Comparison of ENCODE assay signal across 26 cellular contexts in genomic region chr2:234187646-234188174, GRCh38.
"Had no signal": no experiment of that assay in that cellular context is flagged by ENCODE, and none has a peak within 500 bp of the region (broad histone marks: within the 10 kb centered on the region; RNA-seq: fewer than 3 reads in every experiment).

No MANE protein-coding gene starts in this region.

- ATAC-seq: activated CD8-positive, alpha-beta T cell treated with anti-CD3 and anti-CD28 coated beads, Interleukin-2, amount 10 ng/mL, durations not matched to agents 7 days and 5 days; activated naive CD4-positive, alpha-beta T cell treated with anti-CD3 and anti-CD28 coated beads, Interleukin-2, amount 50 U/mL, for 72 hours; activated T-cell treated with anti-CD3 and anti-CD28 coated beads, Interleukin-2, amount 50 U/mL, for 4 hours had no signal

- H3K27ac ChIP-seq: adrenal gland had no signal

- H3K4me3 ChIP-seq: adrenal gland had no signal

- H3K9me3 ChIP-seq: adrenal gland had no signal

- H3K4me1 ChIP-seq: adrenal gland had no signal

- DNase-seq: activated CD4-positive, alpha-beta T cell treated with anti-CD3 and anti-CD28 coated beads, Interleukin-2, amount 10 ng/mL, durations not matched to agents 24 days and 14 days; activated CD4-positive, alpha-beta T cell treated with anti-CD3 and anti-CD28 coated beads, Interleukin-2, amount 50 U/mL, for 48 hours; activated CD8-positive, alpha-beta memory T cell treated with anti-CD3 and anti-CD28 coated beads, Interleukin-2, amount 50 U/mL, for 4 hours; activated CD8-positive, alpha-beta T cell treated with anti-CD3 and anti-CD28 coated beads, Interleukin-2, amount 10 ng/mL, durations not matched to agents 7 days and 5 days; activated gamma-delta T cell treated with Interleukin-2 at 50 U/mL for 16 hours; activated naive CD4-positive, alpha-beta T cell treated with anti-CD3 and anti-CD28 coated beads for 36 hours; activated T-cell treated with anti-CD3 and anti-CD28 coated beads for 4 hours; activated T-cell treated with anti-CD3 and anti-CD28 coated beads, Interleukin-2, amount 50 U/mL, for 4 hours; adrenal gland; caudate nucleus; cerebellar nuclear complex; KG1; MM.1S; MV-4-11; NCI-H1092 treated with DMSO at 0.1 percent for 48 hours; NCI-H146; NCI-H187; NCI-H2029 treated with DMSO at 0.1 percent for 48 hours; NCI-H2107; NCI-H226; NCI-H446 treated with DMSO at 0.1 percent for 48 hours; NCI-H524; NCI-H69; NCI-H82; Right ventricle myocardium superior had no signal

- H3K27me3 ChIP-seq: adrenal gland had no signal

- H3K36me3 ChIP-seq: adrenal gland had no signal
